In the genomic region with DNA sequence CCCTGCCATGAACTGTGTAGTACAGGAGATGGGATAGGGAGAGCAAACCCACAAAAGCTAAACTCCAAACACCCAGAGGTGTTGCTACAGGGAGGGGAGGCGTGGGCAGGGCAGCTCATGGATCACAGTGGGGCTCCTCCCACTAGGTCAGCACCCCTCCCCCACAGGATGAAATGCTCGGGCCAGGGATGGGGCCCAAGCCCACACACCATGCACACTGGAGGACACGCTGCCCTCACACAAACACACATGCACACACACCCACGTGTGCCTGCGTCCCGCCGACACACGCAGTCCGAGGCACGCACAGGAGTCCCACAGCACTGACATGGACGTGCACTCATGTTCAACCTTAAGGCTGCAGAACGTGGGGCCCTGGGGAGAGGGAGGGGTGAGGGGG, we compare ENCODE assay signal across 2 cellular contexts.
TF ChIP-seq lines count a peak whose summit lies in the region.

No MANE protein-coding gene starts in this region.

TF ChIP-seq in A549, 52 proteins besides CTCF, POLR2A, EP300 and RAD21:
- TF ChIP-seq HOXB5 (CRISPR knock-in tag; IDR thresholded peaks at IDR 0.05) (no peak), NR3C1 (IDR thresholded peaks at IDR 0.05) (no peak), MYC (IDR thresholded peaks at IDR 0.05; ENCODE audit: borderline replicate concordance, low read length) (no peak), RFX5 (IDR thresholded peaks at IDR 0.05) (no peak), HDAC2 (IDR thresholded peaks at IDR 0.05) (no peak), CBX2 (IDR thresholded peaks at IDR 0.05; ENCODE audit: borderline replicate concordance, low read depth) (no peak), JUN (IDR thresholded peaks at IDR 0.05) (no peak)
- TF ChIP-seq, protein P1, sequence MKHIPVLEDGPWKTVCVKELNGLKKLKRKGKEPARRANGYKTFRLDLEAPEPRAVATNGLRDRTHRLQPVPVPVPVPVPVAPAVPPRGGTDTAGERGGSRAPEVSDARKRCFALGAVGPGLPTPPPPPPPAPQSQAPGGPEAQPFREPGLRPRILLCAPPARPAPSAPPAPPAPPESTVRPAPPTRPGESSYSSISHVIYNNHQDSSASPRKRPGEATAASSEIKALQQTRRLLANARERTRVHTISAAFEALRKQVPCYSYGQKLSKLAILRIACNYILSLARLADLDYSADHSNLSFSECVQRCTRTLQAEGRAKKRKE (CRISPR knock-in tag; IDR thresholded peaks at IDR 0.05; ENCODE audit: low read depth), result no peak
- TF ChIP-seq, protein P2, sequence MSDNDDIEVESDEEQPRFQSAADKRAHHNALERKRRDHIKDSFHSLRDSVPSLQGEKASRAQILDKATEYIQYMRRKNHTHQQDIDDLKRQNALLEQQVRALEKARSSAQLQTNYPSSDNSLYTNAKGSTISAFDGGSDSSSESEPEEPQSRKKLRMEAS (IDR thresholded peaks at IDR 0.05), result no peak

TF ChIP-seq in HCT116, 20 proteins besides CTCF, POLR2A, EP300 and RAD21:
- TF ChIP-seq, protein P3, sequence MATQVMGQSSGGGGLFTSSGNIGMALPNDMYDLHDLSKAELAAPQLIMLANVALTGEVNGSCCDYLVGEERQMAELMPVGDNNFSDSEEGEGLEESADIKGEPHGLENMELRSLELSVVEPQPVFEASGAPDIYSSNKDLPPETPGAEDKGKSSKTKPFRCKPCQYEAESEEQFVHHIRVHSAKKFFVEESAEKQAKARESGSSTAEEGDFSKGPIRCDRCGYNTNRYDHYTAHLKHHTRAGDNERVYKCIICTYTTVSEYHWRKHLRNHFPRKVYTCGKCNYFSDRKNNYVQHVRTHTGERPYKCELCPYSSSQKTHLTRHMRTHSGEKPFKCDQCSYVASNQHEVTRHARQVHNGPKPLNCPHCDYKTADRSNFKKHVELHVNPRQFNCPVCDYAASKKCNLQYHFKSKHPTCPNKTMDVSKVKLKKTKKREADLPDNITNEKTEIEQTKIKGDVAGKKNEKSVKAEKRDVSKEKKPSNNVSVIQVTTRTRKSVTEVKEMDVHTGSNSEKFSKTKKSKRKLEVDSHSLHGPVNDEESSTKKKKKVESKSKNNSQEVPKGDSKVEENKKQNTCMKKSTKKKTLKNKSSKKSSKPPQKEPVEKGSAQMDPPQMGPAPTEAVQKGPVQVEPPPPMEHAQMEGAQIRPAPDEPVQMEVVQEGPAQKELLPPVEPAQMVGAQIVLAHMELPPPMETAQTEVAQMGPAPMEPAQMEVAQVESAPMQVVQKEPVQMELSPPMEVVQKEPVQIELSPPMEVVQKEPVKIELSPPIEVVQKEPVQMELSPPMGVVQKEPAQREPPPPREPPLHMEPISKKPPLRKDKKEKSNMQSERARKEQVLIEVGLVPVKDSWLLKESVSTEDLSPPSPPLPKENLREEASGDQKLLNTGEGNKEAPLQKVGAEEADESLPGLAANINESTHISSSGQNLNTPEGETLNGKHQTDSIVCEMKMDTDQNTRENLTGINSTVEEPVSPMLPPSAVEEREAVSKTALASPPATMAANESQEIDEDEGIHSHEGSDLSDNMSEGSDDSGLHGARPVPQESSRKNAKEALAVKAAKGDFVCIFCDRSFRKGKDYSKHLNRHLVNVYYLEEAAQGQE (IDR thresholded peaks at IDR 0.05; ENCODE audit: low read depth), result no peak
- no peak for TF ChIP-seq ZFX (IDR thresholded peaks at IDR 0.05)
- no peak for TF ChIP-seq CBX3 (IDR thresholded peaks at IDR 0.05; ENCODE audit: low read depth)
